12 cellular contexts compared by ENCODE assay signal in genomic region chr11:103923473-103923931, GRCh38.
DNase-seq lines count a peak whose midpoint lies in the region; ATAC-seq and TF ChIP-seq lines count a peak whose summit lies in the region.
"Had no signal": no experiment of that assay in that cellular context is flagged by ENCODE, and none has a peak within 500 bp of the region (broad histone marks: within the 10 kb centered on the region; RNA-seq: fewer than 3 reads in every experiment).

No MANE protein-coding gene starts in this region.

- POLR2A ChIA-PET in PC-9 (lab: Charles Lee; ENCODE audit: unreplicated experiment) = interaction anchor here (0.5 to 0.6 kb wide), 2 partner anchors 194 to 241 kb away, joined by 3 read pairs; no protein-coding TSS in a partner anchor

- peaks cover 7% of the 10 kb centered on the region; the same call in 1 of the 2 replicates for H3K9me3 ChIP-seq in PC-9 (ENCODE audit: insufficient read depth, low read depth)
- H3K9me3 ChIP-seq: heart left ventricle had no signal

- H3F3A ChIP-seq in PC-9 (ENCODE audit: insufficient read depth, low read depth) = peaks cover 25% of the 10 kb centered on the region

- no TSS peak for BruUV-seq in PC-9 (replicated peaks; lab: Mats Ljungman, UMichigan)

- DNase-seq in EL = peak; percentile 5
- DNase-seq in PC-9 = peak; percentile 61 to 97
- DNase-seq in kidney tubule cell (ENCODE audit: low spot score) = peak; percentile 88
- DNase-seq in HuH-7.5 (ENCODE audit: low spot score) = no peak
- no peak for DNase-seq in globus pallidus (ENCODE audit: low spot score)
- DNase-seq in Kasumi-1 (lab: John Stamatoyannopoulos, UW) = no peak
- DNase-seq: heart left ventricle, KBM-7, NCI-H774, right cardiac atrium had no signal

- H3K27ac ChIP-seq in PC-9 = peak overlapping the region; percentile 91
- H3K27ac ChIP-seq: heart left ventricle had no signal

- H3K4me2 ChIP-seq in PC-9 = peak overlapping the region; percentile 39

- no peaks in the 10 kb centered on the region for H3K27me3 ChIP-seq in PC-9 (ENCODE audit: insufficient read depth, low read depth)
- H3K27me3 ChIP-seq: heart left ventricle had no signal

- H2AFZ ChIP-seq in PC-9 = no peak overlapping the region

- no peaks in the 10 kb centered on the region for H4K20me1 ChIP-seq in PC-9 (ENCODE audit: insufficient read depth)

- peak; percentile 22 for ATAC-seq in HG03354 (IDR thresholded peaks at IDR 0.05; ENCODE audit: poor library complexity, severe bottlenecking, unreplicated experiment)
- no peak for ATAC-seq in HG02870 (IDR thresholded peaks at IDR 0.05; ENCODE audit: unreplicated experiment)
- ATAC-seq: heart left ventricle, right cardiac atrium had no signal

- CTCF ChIA-PET in PC-9 (lab: Charles Lee) = interaction anchor here (0.6 kb wide), 1 partner anchor 211 kb away, joined by 3 read pairs; no protein-coding TSS in a partner anchor

- H3K4me3 ChIP-seq in PC-9 = no peak overlapping the region
- H3K4me3 ChIP-seq: heart left ventricle had no signal

- TF ChIP-seq CTCF in PC-9 (conservative IDR thresholded peaks at IDR 0.05) = no peak

- H3K4me1 ChIP-seq in PC-9 (replicated peaks; ENCODE audit: insufficient read depth) = peaks cover 35% of the 10 kb centered on the region

- H3K79me2 ChIP-seq in PC-9 (ENCODE audit: low read depth) = no peaks in the 10 kb centered on the region

- H3K36me3 ChIP-seq in PC-9 (ENCODE audit: low read depth) = no peaks in the 10 kb centered on the region

- no peaks in the 10 kb centered on the region for H3K9me2 ChIP-seq in PC-9 (ENCODE audit: insufficient read depth)

- intact Hi-C loops in PC-9 (cut with micrococcal nuclease; ENCODE audit: unreplicated experiment) = loop anchor here (1.0 to 5.0 kb wide), 6 partner anchors 35 to 529 kb away; partner anchors contain the start of gene PDGFD

Comparison
In these comparisons a context has a peak if more than half of its experiments do, and no peak if none do; other contexts are left out.
1. DNase-seq: peak in EL (single experiment), PC-9 (2 of 2) and kidney tubule cell (single experiment); none in HuH-7.5 (single experiment), globus pallidus (single experiment) and Kasumi-1 (0 of 2).